ENCODE assay signal across 11 cellular contexts in the genomic region with DNA sequence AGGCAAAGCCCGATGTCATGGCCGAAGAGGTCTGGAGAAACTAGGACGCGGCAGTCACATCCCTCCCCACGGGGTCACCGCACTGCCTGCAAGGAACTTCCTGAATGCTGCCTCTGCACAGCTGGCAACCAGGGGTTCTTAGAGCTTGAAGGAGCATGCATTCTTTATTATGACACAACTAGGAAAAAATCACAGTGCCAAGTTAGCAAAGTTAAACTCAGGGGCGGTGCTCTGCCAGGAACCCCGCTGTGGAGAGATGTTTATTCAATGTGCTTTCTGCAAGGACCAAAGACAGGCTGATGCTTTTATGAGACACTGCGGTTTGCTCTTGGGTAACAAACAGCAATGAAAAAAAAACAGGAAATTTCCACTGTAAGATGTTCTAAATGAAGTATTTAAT.
DNase-seq lines count a peak whose midpoint lies in the region; ATAC-seq, FAIRE-seq and TF ChIP-seq lines count a peak whose summit lies in the region.
"Had no signal": no experiment of that assay in that cellular context is flagged by ENCODE, and none has a peak within 500 bp of the region (broad histone marks: within the 10 kb centered on the region; RNA-seq: fewer than 3 reads in every experiment).

No MANE protein-coding gene starts in this region.

- CTCF ChIA-PET in activated naive CD4-positive, alpha-beta T cell treated with anti-CD3 and anti-CD28 coated beads for 36 hours (lab: Charles Lee), result no interaction called here

- peak; percentile 77 for FAIRE-seq in endometrium (lab: Jason Lieb, UNC)

- intact Hi-C loops in activated naive CD4-positive, alpha-beta T cell treated with anti-CD3 and anti-CD28 coated beads for 36 hours (cut with micrococcal nuclease), result no loop called here

- peaks cover 6% of the 10 kb centered on the region for H3K9me3 Mint-ChIP-seq in osteocyte (ENCODE audit: unreplicated experiment)
- H3K9me3 Mint-ChIP-seq in activated naive CD4-positive, alpha-beta T cell treated with anti-CD3 and anti-CD28 coated beads for 36 hours, result no peaks in the 10 kb centered on the region

- H3K4me1 Mint-ChIP-seq in osteocyte (ENCODE audit: unreplicated experiment), result peaks cover 20% of the 10 kb centered on the region
- no peaks in the 10 kb centered on the region for H3K4me1 Mint-ChIP-seq in activated naive CD4-positive, alpha-beta T cell treated with anti-CD3 and anti-CD28 coated beads for 36 hours (ENCODE audit: low read depth)

- no peak overlapping the region for H3K27ac Mint-ChIP-seq in osteocyte (ENCODE audit: unreplicated experiment)
- no peak overlapping the region for H3K27ac Mint-ChIP-seq in activated naive CD4-positive, alpha-beta T cell treated with anti-CD3 and anti-CD28 coated beads for 36 hours

- H3K27me3 Mint-ChIP-seq in osteocyte (ENCODE audit: unreplicated experiment), result peaks cover 4% of the 10 kb centered on the region
- H3K27me3 Mint-ChIP-seq in activated naive CD4-positive, alpha-beta T cell treated with anti-CD3 and anti-CD28 coated beads for 36 hours (ENCODE audit: low read depth), result peaks cover 8% of the 10 kb centered on the region

- ATAC-seq in GM21528 (IDR thresholded peaks at IDR 0.05; ENCODE audit: low FRiP score, unreplicated experiment) (no peak), GM18517 (IDR thresholded peaks at IDR 0.05; ENCODE audit: unreplicated experiment) (no peak)
- ATAC-seq: left cardiac atrium had no signal

- no peaks in the 10 kb centered on the region for H3K36me3 Mint-ChIP-seq in osteocyte (ENCODE audit: unreplicated experiment)
- no peaks in the 10 kb centered on the region for H3K36me3 Mint-ChIP-seq in activated naive CD4-positive, alpha-beta T cell treated with anti-CD3 and anti-CD28 coated beads for 36 hours (ENCODE audit: low read depth)

- DNase-seq in ELF-1 (ENCODE audit: low read depth, low spot score) (peak; percentile 22), NOMO-1 treated with dmso at 0.1 percent for 144 hours (lab: John Stamatoyannopoulos, UW; ENCODE audit: unreplicated experiment) (peak; percentile 20), osteocyte (ENCODE audit: extremely low spot score, unreplicated experiment) (peak; percentile 83), NCI-H1417 treated with DMSO at 0.1 percent for 48 hours (lab: John Stamatoyannopoulos, UW) (no peak)
- DNase-seq in activated naive CD4-positive, alpha-beta T cell treated with anti-CD3 and anti-CD28 coated beads for 36 hours, result no peak
- DNase-seq: left cardiac atrium, NCI-H1436 treated with DMSO at 0.1 percent for 48 hours, ovary had no signal

- no peak overlapping the region for H3K4me3 Mint-ChIP-seq in osteocyte (ENCODE audit: unreplicated experiment)
- no peak overlapping the region for H3K4me3 Mint-ChIP-seq in activated naive CD4-positive, alpha-beta T cell treated with anti-CD3 and anti-CD28 coated beads for 36 hours

- TF ChIP-seq CTCF in osteocyte (IDR thresholded peaks at IDR 0.05), result no peak

Comparison
In these comparisons a context has a peak if more than half of its experiments do, and no peak if none do; other contexts are left out.
1. DNase-seq: peak in ELF-1 (single experiment), NOMO-1 treated with dmso at 0.1 percent for 144 hours (single experiment) and osteocyte (single experiment); none in NCI-H1417 treated with DMSO at 0.1 percent for 48 hours (single experiment) and activated naive CD4-positive, alpha-beta T cell treated with anti-CD3 and anti-CD28 coated beads for 36 hours (single experiment).